In the genomic region with DNA sequence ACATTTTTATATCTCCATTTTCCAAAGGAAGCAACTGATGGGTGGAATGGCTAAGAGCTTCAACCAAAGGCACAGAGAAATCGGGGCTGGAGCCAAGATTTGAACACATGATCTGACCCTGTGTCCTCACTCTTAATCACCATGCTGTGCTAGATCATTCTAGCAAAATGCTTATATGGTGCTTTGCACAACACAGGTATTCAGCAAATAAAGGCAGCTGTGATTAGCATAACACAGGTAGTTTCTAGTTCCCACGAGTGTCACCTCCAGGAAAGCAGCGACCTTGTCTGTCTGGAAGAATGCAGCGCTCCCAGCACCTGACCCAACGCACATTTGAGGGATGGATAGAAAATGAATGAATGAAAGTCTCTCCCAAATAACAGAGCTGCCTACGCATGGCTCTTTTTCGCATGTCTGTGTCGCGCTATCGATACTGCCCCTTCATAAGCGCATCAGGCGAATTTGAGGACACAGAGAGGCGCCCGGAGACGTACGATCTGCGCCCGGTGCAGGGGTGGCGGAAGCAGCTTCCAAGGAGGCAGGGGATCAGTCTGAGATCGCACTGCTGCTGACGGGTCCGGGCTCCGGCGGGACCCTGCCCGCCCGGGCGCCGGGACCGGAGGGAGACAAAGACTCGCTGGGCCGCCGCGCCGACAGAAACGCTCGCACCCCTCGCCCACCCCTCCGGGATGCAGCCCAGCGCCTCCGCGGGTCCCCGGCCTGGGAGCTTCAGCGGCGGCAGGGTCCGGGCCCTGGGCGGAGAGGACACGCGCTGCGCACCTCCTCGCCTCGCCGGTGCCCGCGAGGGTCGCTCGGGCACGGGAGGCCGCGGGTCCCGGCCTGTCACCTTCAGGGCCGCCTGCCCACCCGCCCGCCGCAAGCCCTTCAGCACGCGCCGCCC, we compare ENCODE assay signal across 8 cellular contexts. TPM values are rescaled to one million over a fixed set of nuclear protein-coding genes. Genes with fewer than 3 reads are reported as not detected.
A peak's percentile ranks its signal among the peaks of the same experiment; 100 is the strongest.
DNase-seq lines count a peak whose midpoint lies in the region; TF ChIP-seq lines count a peak whose summit lies in the region.

No MANE protein-coding gene starts in this region.

- POLR2A ChIA-PET in MCF 10A (lab: Yijun Ruan, JAX): interaction anchor here (0.5 to 1.8 kb wide), 11 partner anchors 9 to 699 kb away, joined by 3 to 10 read pairs (median 3); partner anchors contain the start of genes C19orf44 and CALR3

- H3K4me1 Mint-ChIP-seq in HFFc6 (ENCODE audit: low read depth) (peaks cover 26% of the 10 kb centered on the region), MCF 10A (ENCODE audit: insufficient read depth, unreplicated experiment) (peaks cover 11% of the 10 kb centered on the region)

- H3K79me2 ChIP-seq in OCI-LY3 (ENCODE audit: low read length): peaks cover 55% of the 10 kb centered on the region

- peak; percentile 10 for DNase-seq in NCI-H748 (lab: John Stamatoyannopoulos, UW; ENCODE audit: unreplicated experiment)
- no peak for DNase-seq in NCI-H748 treated with DMSO at 0.1 percent for 48 hours (lab: John Stamatoyannopoulos, UW)
- peak; percentile 41 for DNase-seq in HFFc6
- peak; percentile 54 for DNase-seq in MCF 10A (ENCODE audit: unreplicated experiment)
- DNase-seq in left kidney (ENCODE audit: low read depth, low spot score): peak; percentile 52
- peak; percentile 48 for DNase-seq in stimulated activated CD8-positive, alpha-beta memory T cell treated with anti-CD3 and anti-CD28 coated beads, Interleukin-4, amount 100 ng/mL, for 48 hours
- no peak for DNase-seq in NCI-H1930 (lab: John Stamatoyannopoulos, UW)

- H3K9ac ChIP-seq in OCI-LY3 (ENCODE audit: low read length): peak overlapping the region; percentile 50

- no peaks in the 10 kb centered on the region for H3K27me3 ChIP-seq in OCI-LY3 (ENCODE audit: low read depth, low read length)

- H3K27ac Mint-ChIP-seq in HFFc6 (peak overlapping the region; percentile 66), MCF 10A (ENCODE audit: low read depth, unreplicated experiment) (peak overlapping the region; percentile 8)

- H3K36me3 Mint-ChIP-seq in HFFc6 (ENCODE audit: low read depth): no peaks in the 10 kb centered on the region
- peaks cover 17% of the 10 kb centered on the region for H3K36me3 Mint-ChIP-seq in MCF 10A (ENCODE audit: insufficient read depth, unreplicated experiment)

- H3K4me3 ChIP-seq in OCI-LY3 (ENCODE audit: low read length): peak overlapping the region; percentile 79

- peaks cover 26% of the 10 kb centered on the region for H3K4me1 ChIP-seq in OCI-LY3 (ENCODE audit: low read length)

- no peak overlapping the region for H3K27ac ChIP-seq in OCI-LY3 (ENCODE audit: low read length)

- intact Hi-C loops in MCF 10A (cut with micrococcal nuclease): no loop called here

- CTCF ChIA-PET in MCF 10A (lab: Yijun Ruan, JAX): interaction anchor here (0.7 kb wide), 1 partner anchor 424 kb away, joined by 4 read pairs; no protein-coding TSS in a partner anchor

- H3K36me3 ChIP-seq in OCI-LY3 (replicated peaks; ENCODE audit: low read depth, low read length): peaks cover 8% of the 10 kb centered on the region

- TSS peak; percentile 39 for BruUV-seq in MCF 10A (replicated peaks; lab: Mats Ljungman, UMichigan)

- H2AFZ ChIP-seq in OCI-LY3 (ENCODE audit: low read depth, low read length): no peak overlapping the region

- peaks cover 36% of the 10 kb centered on the region for H4K20me1 ChIP-seq in OCI-LY3 (ENCODE audit: insufficient read depth, low read length)

- H3K4me3 Mint-ChIP-seq in HFFc6 (peak overlapping the region; percentile 93), MCF 10A (ENCODE audit: unreplicated experiment) (peak overlapping the region; percentile 80)

- no peaks in the 10 kb centered on the region for H3K9me3 ChIP-seq in OCI-LY3 (ENCODE audit: insufficient read depth, low read length)

- H3K9me3 Mint-ChIP-seq in HFFc6: no peaks in the 10 kb centered on the region
- no peaks in the 10 kb centered on the region for H3K9me3 Mint-ChIP-seq in MCF 10A (ENCODE audit: unreplicated experiment)

- TF ChIP-seq CTCF in HFFc6 (IDR thresholded peaks at IDR 0.05) (no peak), OCI-LY3 (IDR thresholded peaks at IDR 0.05; ENCODE audit: low read depth, low read length) (no peak), MCF 10A (IDR thresholded peaks at IDR 0.05; ENCODE audit: unreplicated experiment) (no peak)

- H3K27me3 Mint-ChIP-seq in HFFc6 (ENCODE audit: insufficient read depth): peaks cover 2% of the 10 kb centered on the region
- no peaks in the 10 kb centered on the region for H3K27me3 Mint-ChIP-seq in MCF 10A (ENCODE audit: insufficient read depth, unreplicated experiment)

- peak overlapping the region; percentile 92 for H3K4me2 ChIP-seq in OCI-LY3 (ENCODE audit: low read length)

RNA-seq across cellular contexts. Expression of gene EPS15L1, which starts 0.6 kb away (rescaled TPM):
- total RNA-seq in HFFc6 (2021; fragmentation: NEBNext Ultra II Directional; extraction: Animal tissue kit (Norgen Biotek cat#: 25700)): 10 to 100 TPM; 27.3 to 29.6 (median 28.4) TPM
- 33.7 and 38.7 TPM in 2 replicates for total RNA-seq in MCF 10A (2022)

RNA-seq across cellular contexts. Expression of gene CALR3, which starts 24.8 kb away (rescaled TPM):
- not detected for total RNA-seq in HFFc6 (2021; fragmentation: NEBNext Ultra II Directional; extraction: Animal tissue kit (Norgen Biotek cat#: 25700))
- total RNA-seq in MCF 10A (2022): not detected in 2 replicates

RNA-seq across cellular contexts. Expression of gene C19orf44, which starts 25.0 kb away (rescaled TPM):
- total RNA-seq in HFFc6 (2021; fragmentation: NEBNext Ultra II Directional; extraction: Animal tissue kit (Norgen Biotek cat#: 25700)): 1 to 10 TPM; 2.9 to 4.7 (median 3.7) TPM
- 9.0 and 9.2 TPM in 2 replicates for total RNA-seq in MCF 10A (2022)

Comparison
In these comparisons a context has a peak if more than half of its experiments do, and no peak if none do; other contexts are left out.
1. DNase-seq: peak in NCI-H748 (single experiment), HFFc6 (single experiment), MCF 10A (single experiment), left kidney (single experiment) and stimulated activated CD8-positive, alpha-beta memory T cell treated with anti-CD3 and anti-CD28 coated beads, Interleukin-4, amount 100 ng/mL, for 48 hours (single experiment); none in NCI-H748 treated with DMSO at 0.1 percent for 48 hours (single experiment) and NCI-H1930 (0 of 2).